In the genomic region with DNA sequence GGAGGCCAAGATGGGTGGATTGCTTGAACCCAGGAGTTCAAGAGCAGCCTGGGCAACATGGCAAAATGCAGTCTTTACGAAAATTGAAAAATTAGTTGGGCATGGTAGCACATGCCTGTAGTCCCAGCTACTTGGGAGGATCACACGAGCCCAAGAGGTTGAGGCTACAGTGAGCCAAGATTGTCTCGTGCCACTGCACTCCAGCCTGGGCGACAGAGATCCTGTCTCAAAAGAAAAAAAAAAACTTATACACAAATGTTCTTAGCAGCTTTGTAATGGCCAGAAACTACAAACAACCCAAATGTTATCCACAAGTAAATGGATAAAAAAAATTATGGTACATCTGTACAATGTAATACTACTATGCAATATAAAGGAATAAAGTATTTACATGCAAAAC, we compare ENCODE assay signal across 2 cellular contexts.
TF ChIP-seq lines count a peak whose summit lies in the region.

No MANE protein-coding gene starts in this region.

TF ChIP-seq in IMR-90, 13 proteins besides CTCF, POLR2A, EP300 and RAD21:
- TF ChIP-seq CHD1 (IDR thresholded peaks at IDR 0.05; ENCODE audit: low read depth, low read length), result no peak

TF ChIP-seq in GM12878, 131 proteins besides CTCF, POLR2A, EP300 and RAD21:
- TF ChIP-seq EGR1 (IDR thresholded peaks at IDR 0.05; ENCODE audit: borderline replicate concordance in 1 of 2, low read depth in 2 of 2, low read length in 2 of 2) (no peak), RBBP5 (conservative IDR thresholded peaks at IDR 0.05) (no peak), IKZF2 (IDR thresholded peaks at IDR 0.05) (no peak), ZBTB33 (IDR thresholded peaks at IDR 0.05) (no peak), BACH1 (IDR thresholded peaks at IDR 0.05; ENCODE audit: borderline replicate concordance) (no peak), USF2 (IDR thresholded peaks at IDR 0.05; ENCODE audit: borderline replicate concordance, low read depth, low read length) (no peak), TCF3 (IDR thresholded peaks at IDR 0.05; ENCODE audit: borderline replicate concordance, insufficient read depth, low read depth, low read length) (no peak), NR2F1 (conservative IDR thresholded peaks at IDR 0.05) (no peak), LARP7 (IDR thresholded peaks at IDR 0.05) (no peak), KLF5 (IDR thresholded peaks at IDR 0.05; ENCODE audit: partially characterized antibody) (no peak), NFXL1 (IDR thresholded peaks at IDR 0.05; ENCODE audit: borderline replicate concordance) (no peak), FOXM1 (IDR thresholded peaks at IDR 0.05; ENCODE audit: low read depth, low read length) (no peak)
